ENCODE assay signal across 8 cellular contexts in genomic region chr1:78617615-78618026, GRCh38. TPM values are rescaled to one million over a fixed set of nuclear protein-coding genes. Genes with fewer than 3 reads are reported as not detected.
DNase-seq lines count a peak whose midpoint lies in the region; ATAC-seq and TF ChIP-seq lines count a peak whose summit lies in the region.

No MANE protein-coding gene starts in this region.

- no peak overlapping the region for H3K27ac ChIP-seq in foreskin keratinocyte
- H3K27ac ChIP-seq in uterus, result no peak overlapping the region

- TF ChIP-seq CTCF in foreskin keratinocyte (conservative IDR thresholded peaks at IDR 0.05), result peak; percentile 94
- TF ChIP-seq CTCF in omental fat pad (IDR thresholded peaks at IDR 0.05), result no peak
- TF ChIP-seq CTCF in uterus (IDR thresholded peaks at IDR 0.05), result peak; percentile 82 to 94 (median 90)

- H3K36me3 ChIP-seq in uterus, result no peaks in the 10 kb centered on the region

- peaks cover 42% of the 10 kb centered on the region for H3K4me1 Mint-ChIP-seq in activated T-helper 1 cell treated with anti-CD3 and anti-CD28 coated beads, Interleukin-12 subunit alpha, Interleukin-12 subunit beta, Interleukin-2, Interleukin-4 antibody, amounts not matched to agents 30 ng/mL and 10 ng/mL and 1 ng/mL, durations not matched to agents 14 hours and 24 hours and 36 hours (ENCODE audit: low read depth)

- no peaks in the 10 kb centered on the region for H3K9me3 ChIP-seq in uterus

- peak overlapping the region; percentile 30 for H3K27ac Mint-ChIP-seq in activated T-helper 1 cell treated with anti-CD3 and anti-CD28 coated beads, Interleukin-12 subunit alpha, Interleukin-12 subunit beta, Interleukin-2, Interleukin-4 antibody, amounts not matched to agents 30 ng/mL and 10 ng/mL and 1 ng/mL, durations not matched to agents 14 hours and 24 hours and 36 hours

- in situ Hi-C loops in KBM-7 (cut with MboI; ENCODE audit: low pct_unique_long_range_greater_than_20kb, low sequenced_read_pairs), result no loop called here

- DNase-seq in EH (ENCODE audit: low read depth), result peak; percentile 85
- DNase-seq in KBM-7, result peak; percentile 80
- peak; percentile 86 for DNase-seq in RKO (ENCODE audit: low spot score)
- DNase-seq in activated T-helper 1 cell treated with anti-CD3 and anti-CD28 coated beads, Interleukin-12 subunit alpha, Interleukin-12 subunit beta, Interleukin-2, Interleukin-4 antibody, amounts not matched to agents 30 ng/mL and 10 ng/mL and 1 ng/mL, durations not matched to agents 14 hours and 24 hours and 36 hours (ENCODE audit: low spot score), result peak; percentile 53
- peak; percentile 47 to 71 for DNase-seq in foreskin keratinocyte
- no peak for DNase-seq in omental fat pad (ENCODE audit: low spot score)
- DNase-seq in uterus, result peak; percentile 55 to 72

- peaks cover 7% of the 10 kb centered on the region for H3K36me3 Mint-ChIP-seq in activated T-helper 1 cell treated with anti-CD3 and anti-CD28 coated beads, Interleukin-12 subunit alpha, Interleukin-12 subunit beta, Interleukin-2, Interleukin-4 antibody, amounts not matched to agents 30 ng/mL and 10 ng/mL and 1 ng/mL, durations not matched to agents 14 hours and 24 hours and 36 hours (ENCODE audit: low read depth)

- intact Hi-C loops in activated T-helper 1 cell treated with anti-CD3 and anti-CD28 coated beads, Interleukin-12 subunit alpha, Interleukin-12 subunit beta, Interleukin-2, Interleukin-4 antibody, amounts not matched to agents 30 ng/mL and 10 ng/mL and 1 ng/mL, durations not matched to agents 14 hours and 24 hours and 36 hours (cut with micrococcal nuclease), result loop anchor here (1.0 to 5.0 kb wide), 3 partner anchors 59 to 425 kb away; no protein-coding TSS in a partner anchor
- intact Hi-C loops in uterus (cut with DNase I; ENCODE audit: low total_unique reads), result loop anchor here (10.0 kb wide), 1 partner anchor 57 kb away; no protein-coding TSS in a partner anchor

- H3K4me3 Mint-ChIP-seq in activated T-helper 1 cell treated with anti-CD3 and anti-CD28 coated beads, Interleukin-12 subunit alpha, Interleukin-12 subunit beta, Interleukin-2, Interleukin-4 antibody, amounts not matched to agents 30 ng/mL and 10 ng/mL and 1 ng/mL, durations not matched to agents 14 hours and 24 hours and 36 hours, result peak overlapping the region; percentile 51

- peak; percentile 42 for ATAC-seq in GM21619 (IDR thresholded peaks at IDR 0.05; ENCODE audit: unreplicated experiment)
- ATAC-seq in foreskin keratinocyte, result peak; percentile 81
- peak; percentile 68 for ATAC-seq in omental fat pad (ENCODE audit: low FRiP score)

- H3K9me3 Mint-ChIP-seq in activated T-helper 1 cell treated with anti-CD3 and anti-CD28 coated beads, Interleukin-12 subunit alpha, Interleukin-12 subunit beta, Interleukin-2, Interleukin-4 antibody, amounts not matched to agents 30 ng/mL and 10 ng/mL and 1 ng/mL, durations not matched to agents 14 hours and 24 hours and 36 hours, result no peaks in the 10 kb centered on the region

- H3K4me1 ChIP-seq in foreskin keratinocyte (peaks cover 21% of the 10 kb centered on the region), uterus (peaks cover 0 to 5% of the 10 kb centered on the region in 2 donors)

- H3K27me3 ChIP-seq in foreskin keratinocyte (no peaks in the 10 kb centered on the region), uterus (no peaks in the 10 kb centered on the region)

- H3K27me3 Mint-ChIP-seq in activated T-helper 1 cell treated with anti-CD3 and anti-CD28 coated beads, Interleukin-12 subunit alpha, Interleukin-12 subunit beta, Interleukin-2, Interleukin-4 antibody, amounts not matched to agents 30 ng/mL and 10 ng/mL and 1 ng/mL, durations not matched to agents 14 hours and 24 hours and 36 hours (ENCODE audit: insufficient read depth), result peaks cover 13% of the 10 kb centered on the region

- H3K4me3 ChIP-seq in uterus, result no peak overlapping the region

- no peak for TF ChIP-seq POLR2A in uterus (IDR thresholded peaks at IDR 0.05)

RNA-seq across cellular contexts. Expression of gene IFI44L, which starts 2.6 kb away (rescaled TPM):
- total RNA-seq in activated T-helper 1 cell treated with anti-CD3 and anti-CD28 coated beads, Interleukin-12 subunit alpha, Interleukin-12 subunit beta, Interleukin-2, Interleukin-4 antibody, amounts not matched to agents 30 ng/mL and 10 ng/mL and 1 ng/mL, durations not matched to agents 14 hours and 24 hours and 36 hours, result 16.7 and 21.8 TPM in 2 replicates
- total RNA-seq in foreskin keratinocyte, result 31.8 and 44.0 TPM in 2 replicates
- polyA plus RNA-seq in foreskin keratinocyte, result 11.7 and 14.1 TPM in 2 replicates
- total RNA-seq in omental fat pad, result 10 to 100 TPM in 2 of 4 donors, 1 to 10 TPM in 2; 5.5 to 80.7 (median 11.2) TPM
- total RNA-seq in uterus, result 10 to 100 TPM in 2 of 4 donors, 1 to 10 TPM in 2; 3.8 to 60.2 (median 17.3) TPM

RNA-seq across cellular contexts. Expression of gene IFI44, which starts 32.0 kb away (rescaled TPM):
- 26.9 and 28.1 TPM in 2 replicates for total RNA-seq in activated T-helper 1 cell treated with anti-CD3 and anti-CD28 coated beads, Interleukin-12 subunit alpha, Interleukin-12 subunit beta, Interleukin-2, Interleukin-4 antibody, amounts not matched to agents 30 ng/mL and 10 ng/mL and 1 ng/mL, durations not matched to agents 14 hours and 24 hours and 36 hours
- total RNA-seq in foreskin keratinocyte, result 55.2 and 78.8 TPM in 2 replicates
- polyA plus RNA-seq in foreskin keratinocyte, result 48.5 and 57.7 TPM in 2 replicates
- total RNA-seq in omental fat pad, result 10 to 100 TPM; 16.2 to 78.2 (median 20.2) TPM
- 10 to 100 TPM; 10.6 to 77.1 (median 47.7) TPM for total RNA-seq in uterus

Comparison
In these comparisons a context has a peak if more than half of its experiments do, and no peak if none do; other contexts are left out.
1. CTCF ChIP-seq: peak in foreskin keratinocyte (single experiment) and uterus (4 of 4); none in omental fat pad (0 of 3).
2. Peak in every context shown above with its lines, with median percentiles within 50 percentile points of each other: ATAC-seq.